In the genomic region with DNA sequence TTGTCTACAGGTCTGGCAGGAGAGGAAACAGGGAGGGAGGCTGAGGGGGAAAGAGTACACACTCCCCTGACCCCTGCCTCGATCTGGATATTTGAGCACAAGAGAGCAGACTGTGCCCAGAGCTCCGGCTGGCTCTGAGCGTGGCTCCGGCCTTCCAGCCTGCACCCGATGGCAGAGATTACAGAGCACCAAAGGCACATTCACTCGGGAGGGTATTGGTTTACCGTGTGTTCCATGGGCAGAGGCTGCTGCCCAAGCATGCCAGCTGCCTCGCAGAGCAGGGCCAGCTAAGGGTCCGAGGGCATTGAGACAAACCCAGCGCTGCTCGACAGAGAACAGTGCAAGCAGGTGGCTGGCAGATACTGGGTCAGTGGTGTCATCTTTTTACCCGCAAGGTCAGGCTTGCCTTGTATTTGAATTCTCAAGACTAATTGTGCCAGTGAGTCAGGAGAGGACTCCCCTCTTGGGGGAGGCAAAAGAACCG, we compare ENCODE assay signal across 31 cellular contexts.
DNase-seq lines count a peak whose midpoint lies in the region; ATAC-seq and TF ChIP-seq lines count a peak whose summit lies in the region.
"Had no signal": no experiment of that assay in that cellular context is flagged by ENCODE, and none has a peak within 500 bp of the region (broad histone marks: within the 10 kb centered on the region; RNA-seq: fewer than 3 reads in every experiment).

No MANE protein-coding gene starts in this region.

- TF ChIP-seq CTCF in IMR-90 (conservative IDR thresholded peaks at IDR 0.05; ENCODE audit: low read depth, low read length) (no peak), gastroesophageal sphincter (IDR thresholded peaks at IDR 0.05) (no peak), nephron (IDR thresholded peaks at IDR 0.05; ENCODE audit: unreplicated experiment in 3 of 3) (no peak)

- H3K36me3 Mint-ChIP-seq in nephron (ENCODE audit: low read depth): peaks cover 61% of the 10 kb centered on the region
- H3K36me3 Mint-ChIP-seq in activated naive CD4-positive, alpha-beta T cell treated with anti-CD3 and anti-CD28 coated beads, Interleukin-2, amount 50 U/mL, for 72 hours: no peaks in the 10 kb centered on the region
- H3K36me3 Mint-ChIP-seq: stimulated activated memory B cell treated with anti-CD40 and anti-IgM and Interleukin-4, amounts not matched to agents 10 μg/mL and 1 μg/mL and 100 μg/mL, for 72 hours had no signal

- WGBS in IMR-90 (ENCODE audit: extremely low coverage in 2 of 2, insufficient read length in 1 of 2), 2 experiments: 78% methylated on average over 6 of the region's 13 CpGs; no CpG with 5 or more reads in 1 of the 2 experiments
- WGBS in gastroesophageal sphincter (ENCODE audit: low coverage in 1 of 2), 2 donors: 17 to 39% methylated on average over 6 to 12 of the region's 13 CpGs

- intact Hi-C loops in IMR-90 (cut with micrococcal nuclease): no loop called here

- peaks cover 44% of the 10 kb centered on the region for H4K20me1 ChIP-seq in IMR-90 (ENCODE audit: insufficient read depth, low read length)

- no peak for TF ChIP-seq EP300 in gastroesophageal sphincter (IDR thresholded peaks at IDR 0.05)

- H3K27me3 ChIP-seq in IMR-90 (ENCODE audit: control insufficient read depth, insufficient read depth, low read length): no peaks in the 10 kb centered on the region
- H3K27me3 ChIP-seq in gastroesophageal sphincter: no peaks in the 10 kb centered on the region
- no peaks in the 10 kb centered on the region for H3K27me3 ChIP-seq in stomach smooth muscle (ENCODE audit: control insufficient read depth in 1 of 2, insufficient read depth in 2 of 2, low read length in 2 of 2)
- H3K27me3 ChIP-seq: hepatocyte, suprapubic skin had no signal

- no peak overlapping the region for H3K4me2 ChIP-seq in IMR-90 (ENCODE audit: low read depth, low read length)
- H3K4me2 ChIP-seq: hepatocyte, PC-9 had no signal

- peaks cover 66% of the 10 kb centered on the region for H3K36me3 ChIP-seq in IMR-90 (ENCODE audit: control insufficient read depth, insufficient read depth, low read length)
- H3K36me3 ChIP-seq in gastroesophageal sphincter: peaks cover 0 to 100% of the 10 kb centered on the region in 2 donors
- peaks cover 71 to 82% of the 10 kb centered on the region in 2 donors for H3K36me3 ChIP-seq in stomach smooth muscle (ENCODE audit: control insufficient read depth in 2 of 2, insufficient read depth in 2 of 2, low read length in 2 of 2)

- TF ChIP-seq RAD21 in IMR-90 (IDR thresholded peaks at IDR 0.05; ENCODE audit: low read length): no peak

- H3K56ac ChIP-seq in IMR-90 (ENCODE audit: extremely low read depth, insufficient read depth, low read length): no peak overlapping the region

- no peak overlapping the region for H2BK120ac ChIP-seq in IMR-90 (ENCODE audit: low read depth, low read length)

- H3K4me3 ChIP-seq in IMR-90 (ENCODE audit: insufficient read depth, low read depth, low read length) (no peak overlapping the region), gastroesophageal sphincter (no peak overlapping the region), stomach smooth muscle (ENCODE audit: low read length in 2 of 2) (no peak overlapping the region)
- H3K4me3 ChIP-seq: hepatocyte, PC-9, suprapubic skin had no signal

- no TSS peak for BruUV-seq in IMR-90 (replicated peaks; lab: Mats Ljungman, UMichigan)

- POLR2A ChIA-PET in IMR-90 (lab: Charles Lee; ENCODE audit: unreplicated experiment): no interaction called here

- H3K4me1 Mint-ChIP-seq in nephron: peaks cover 46% of the 10 kb centered on the region

- H4K8ac ChIP-seq in IMR-90 (ENCODE audit: low read depth in 2 of 2, low read length in 2 of 2): no peak overlapping the region

- H3K9me3 ChIP-seq in IMR-90 (ENCODE audit: control insufficient read depth, insufficient read depth, low read length) (no peaks in the 10 kb centered on the region), gastroesophageal sphincter (no peaks in the 10 kb centered on the region), stomach smooth muscle (ENCODE audit: control insufficient read depth in 2 of 2, low read length in 2 of 2) (no peaks in the 10 kb centered on the region)
- H3K9me3 ChIP-seq: suprapubic skin had no signal

- no peak overlapping the region for H3K4ac ChIP-seq in IMR-90 (ENCODE audit: low read depth, low read length)

- H3K27ac Mint-ChIP-seq in nephron: peak overlapping the region in 2 of 3 experiments; percentile 10 to 36
- no peak overlapping the region for H3K27ac Mint-ChIP-seq in activated naive CD4-positive, alpha-beta T cell treated with anti-CD3 and anti-CD28 coated beads, Interleukin-2, amount 50 U/mL, for 72 hours
- H3K27ac Mint-ChIP-seq: B cell; stimulated activated memory B cell treated with anti-CD40 and anti-IgM and Interleukin-4, amounts not matched to agents 10 μg/mL and 1 μg/mL and 100 μg/mL, for 72 hours had no signal

- no peak overlapping the region for H4K5ac ChIP-seq in IMR-90 (ENCODE audit: low read depth, low read length)

- no peaks in the 10 kb centered on the region for H3K27me3 Mint-ChIP-seq in nephron (ENCODE audit: low read depth)

- no peak overlapping the region for H4K91ac ChIP-seq in IMR-90 (ENCODE audit: insufficient read depth, low read depth, low read length)

- in situ Hi-C loops in IMR-90 (cut with MboI; ENCODE audit: low sequenced_read_pairs): no loop called here

- no peak overlapping the region for H3K9ac ChIP-seq in IMR-90 (ENCODE audit: low read depth, low read length)
- H3K9ac ChIP-seq in stomach smooth muscle (ENCODE audit: low read length in 2 of 2): peak overlapping the region in 1 of 2 donors; percentile 36

- H2BK5ac ChIP-seq in IMR-90 (ENCODE audit: low read depth, low read length, poor library complexity, severe bottlenecking): peak overlapping the region; percentile 16

- no peak overlapping the region for H2BK15ac ChIP-seq in IMR-90 (ENCODE audit: low read depth, low read length)

- no peak overlapping the region for H3K23ac ChIP-seq in IMR-90 (ENCODE audit: low read depth, low read length)

- no peak overlapping the region for H2BK20ac ChIP-seq in IMR-90 (ENCODE audit: low read depth, low read length)

- dilution Hi-C loops in IMR-90 (cut with HindIII; ENCODE audit: low sequenced_read_pairs, unreplicated experiment): no loop called here

- H3K79me1 ChIP-seq in IMR-90 (ENCODE audit: low read depth in 1 of 2, low read length in 2 of 2): peaks cover 15 to 47% of the 10 kb centered on the region in 2 experiments; a peak in 3 of 4 replicates

- no peak overlapping the region for H3K18ac ChIP-seq in IMR-90 (ENCODE audit: low read depth, low read length)

- H3K14ac ChIP-seq in IMR-90 (replicated peaks; ENCODE audit: low read depth, low read length): no peak overlapping the region

- no peak overlapping the region for H2AK5ac ChIP-seq in IMR-90 (ENCODE audit: low read depth, low read length)

- H2AFZ ChIP-seq in IMR-90 (replicated peaks; ENCODE audit: low read length, poor library complexity): no peak overlapping the region
- H2AFZ ChIP-seq: hepatocyte, PC-9 had no signal

- H3K4me3 Mint-ChIP-seq in nephron: no peak overlapping the region
- H3K4me3 Mint-ChIP-seq: B cell; stimulated activated memory B cell treated with anti-CD40 and anti-IgM and Interleukin-4, amounts not matched to agents 10 μg/mL and 1 μg/mL and 100 μg/mL, for 72 hours had no signal

- peaks cover 8% of the 10 kb centered on the region; the same call in 1 of the 2 replicates for H3K9me1 ChIP-seq in IMR-90 (ENCODE audit: insufficient read depth, low read length)

- DNase-seq in IMR-90: no peak
- DNase-seq in activated CD8-positive, alpha-beta memory T cell treated with anti-CD3 and anti-CD28 coated beads, Interleukin-2, amount 50 U/mL, for 4 hours: no peak
- no peak for DNase-seq in activated naive CD4-positive, alpha-beta T cell treated with anti-CD3 and anti-CD28 coated beads, Interleukin-2, amount 50 U/mL, for 72 hours (ENCODE audit: low spot score in 2 of 2)
- DNase-seq in stimulated activated CD8-positive, alpha-beta memory T cell treated with anti-CD3 and anti-CD28 coated beads, Interleukin-4, amount 100 ng/mL, for 48 hours: no peak
- DNase-seq: activated CD4-positive, alpha-beta T cell treated with anti-CD3 and anti-CD28 coated beads for 4 hours; activated CD8-positive, alpha-beta memory T cell treated with anti-CD3 and anti-CD28 coated beads for 24 hours; activated gamma-delta T cell; activated T-cell treated with anti-CD3 and anti-CD28 coated beads, Interleukin-2, amount 50 U/mL, for 1 hour; DMS153; effector CD8-positive, alpha-beta T cell; erythroblast; foreskin fibroblast; mesendoderm; naive B cell; NCI-H1694 treated with DMSO at 0.1 percent for 48 hours; NCI-H2171; NCI-H510A treated with DMSO at 0.1 percent for 48 hours; NK-92 treated with Interleukin-12 subunit alpha and Interleukin-12 subunit beta, amount 100 ng/mL, for 24 hours; PC-9; SHP77; stimulated activated CD4-positive, alpha-beta T cell treated with anti-CD3 and anti-CD28 coated beads, Interleukin-12 subunit alpha, Interleukin-12 subunit beta, amount 100 ng/mL, for 4 hours; stimulated activated CD4-positive, alpha-beta T cell treated with anti-CD3 and anti-CD28 coated beads, Interleukin-4, amount 100 ng/mL, for 24 hours had no signal

- peaks cover 9% of the 10 kb centered on the region for H3K4me1 ChIP-seq in IMR-90 (ENCODE audit: control insufficient read depth, insufficient read depth, low read length)
- peaks cover 0 to 93% (median 7%) of the 10 kb centered on the region in 3 donors for H3K4me1 ChIP-seq in gastroesophageal sphincter
- H3K4me1 ChIP-seq in stomach smooth muscle (ENCODE audit: control insufficient read depth, insufficient read depth, low read length): peaks cover 49% of the 10 kb centered on the region

- H3K27ac ChIP-seq in IMR-90 (ENCODE audit: insufficient read depth, low read length): no peak overlapping the region
- peak overlapping the region in 3 of 4 donors; percentile 66 to 97 (median 71) for H3K27ac ChIP-seq in gastroesophageal sphincter
- H3K27ac ChIP-seq in stomach smooth muscle (ENCODE audit: low read length): peak overlapping the region; percentile 71
- H3K27ac ChIP-seq: hepatocyte, PC-9, VCaP had no signal

- no peak for TF ChIP-seq POLR2A in IMR-90 (IDR thresholded peaks at IDR 0.05; ENCODE audit: low read depth, low read length)
- no peak for TF ChIP-seq POLR2A in gastroesophageal sphincter (IDR thresholded peaks at IDR 0.05)

- no peaks in the 10 kb centered on the region for H3K9me3 Mint-ChIP-seq in nephron
- H3K9me3 Mint-ChIP-seq in activated naive CD4-positive, alpha-beta T cell treated with anti-CD3 and anti-CD28 coated beads, Interleukin-2, amount 50 U/mL, for 72 hours: no peaks in the 10 kb centered on the region
- H3K9me3 Mint-ChIP-seq: stimulated activated memory B cell treated with anti-CD40 and anti-IgM and Interleukin-4, amounts not matched to agents 10 μg/mL and 1 μg/mL and 100 μg/mL, for 72 hours had no signal

- ATAC-seq in IMR-90 (ENCODE audit: low read depth) (no peak), gastroesophageal sphincter (no peak), GM18907 (IDR thresholded peaks at IDR 0.05; ENCODE audit: unreplicated experiment) (no peak)
- no peak for ATAC-seq in activated naive CD4-positive, alpha-beta T cell treated with anti-CD3 and anti-CD28 coated beads, Interleukin-2, amount 50 U/mL, for 72 hours
- ATAC-seq: stimulated activated memory B cell treated with anti-CD40 and anti-IgM and Interleukin-4, amounts not matched to agents 10 μg/mL and 1 μg/mL and 100 μg/mL, for 72 hours had no signal

- CTCF ChIA-PET in IMR-90 (lab: Yijun Ruan, JAX): no interaction called here

- peak overlapping the region; percentile 13 for H2AK9ac ChIP-seq in IMR-90 (replicated peaks; ENCODE audit: low read depth, low read length, poor library complexity)

Comparison
In these comparisons a context has a peak if more than half of its experiments do, and no peak if none do; other contexts are left out.
1. H3K27ac Mint-ChIP-seq: peak in nephron (2 of 3); none in activated naive CD4-positive, alpha-beta T cell treated with anti-CD3 and anti-CD28 coated beads, Interleukin-2, amount 50 U/mL, for 72 hours (0 of 2).